ENCODE assay signal across 24 cellular contexts in the genomic region with DNA sequence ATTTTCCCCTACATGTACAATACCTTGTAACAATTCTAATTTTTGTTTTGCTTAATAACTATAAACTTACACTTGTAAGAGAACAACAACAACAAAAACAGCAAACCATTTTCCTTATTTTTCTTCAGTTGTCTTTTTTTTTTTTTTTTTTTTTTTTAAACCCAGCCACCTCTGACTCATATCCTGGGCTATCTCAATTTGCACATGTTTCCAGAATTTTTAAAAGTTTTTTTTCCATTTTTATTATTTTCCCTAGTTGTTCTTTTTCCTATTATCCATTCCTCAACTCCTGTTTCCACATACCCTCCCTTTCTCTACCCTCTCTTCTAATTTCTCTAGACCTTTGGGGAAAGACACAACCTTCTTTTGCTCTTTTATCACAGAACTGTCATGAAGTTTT.
DNase-seq lines count a peak whose midpoint lies in the region; ATAC-seq, FAIRE-seq and TF ChIP-seq lines count a peak whose summit lies in the region.
"Had no signal": no experiment of that assay in that cellular context is flagged by ENCODE, and none has a peak within 500 bp of the region (broad histone marks: within the 10 kb centered on the region; RNA-seq: fewer than 3 reads in every experiment).

No MANE protein-coding gene starts in this region.

- TF ChIP-seq CTCF in VCaP (conservative IDR thresholded peaks at IDR 0.05) (no peak), omental fat pad (IDR thresholded peaks at IDR 0.05) (no peak)

- FAIRE-seq in frontal cortex (lab: Jason Lieb, UNC), result peak; percentile 8
- FAIRE-seq: H1, K562 had no signal

- DNase-seq in GM03348 (ENCODE audit: low spot score), result peak; percentile 61
- DNase-seq in frontal cortex (ENCODE audit: low spot score in 2 of 2), result no peak
- no peak for DNase-seq in NK-92 (lab: John Stamatoyannopoulos, UW; ENCODE audit: unreplicated experiment)
- DNase-seq in omental fat pad (ENCODE audit: low spot score), result no peak
- no peak for DNase-seq in AML-193 (lab: John Stamatoyannopoulos, UW)
- DNase-seq: activated CD4-positive, alpha-beta T cell treated with anti-CD3 and anti-CD28 coated beads for 4 hours; activated CD8-positive, alpha-beta memory T cell treated with anti-CD3 and anti-CD28 coated beads for 24 hours; activated gamma-delta T cell; activated T-cell treated with anti-CD3 and anti-CD28 coated beads, Interleukin-2, amount 50 U/mL, for 1 hour; CD8-positive, alpha-beta T cell; MG63; NCI-H1417; NCI-H2029 treated with DMSO at 0.1 percent for 48 hours; NCI-H2227 treated with DMSO at 0.1 percent for 48 hours; right lobe of liver; stimulated activated CD4-positive, alpha-beta T cell treated with anti-CD3 and anti-CD28 coated beads, Interleukin-4, amount 100 ng/mL, for 24 hours; substantia nigra; upper lobe of left lung had no signal

- H3K27ac ChIP-seq in VCaP, result peak overlapping the region; percentile 83
- H3K27ac ChIP-seq: neural progenitor cell, right lobe of liver, upper lobe of left lung had no signal

- ATAC-seq in HG03108 (IDR thresholded peaks at IDR 0.05; ENCODE audit: unreplicated experiment) (no peak), omental fat pad (ENCODE audit: low FRiP score) (no peak)
- ATAC-seq: CD8-positive, alpha-beta T cell; K562; right lobe of liver; stimulated activated effector memory CD8-positive, alpha-beta T cell treated with anti-CD3 and anti-CD28 coated beads, Interleukin-12 subunit alpha, Interleukin-12 subunit beta, amount 100 ng/mL, for 72 hours had no signal
